Comparison of ENCODE assay signal across 8 cellular contexts in the genomic region with DNA sequence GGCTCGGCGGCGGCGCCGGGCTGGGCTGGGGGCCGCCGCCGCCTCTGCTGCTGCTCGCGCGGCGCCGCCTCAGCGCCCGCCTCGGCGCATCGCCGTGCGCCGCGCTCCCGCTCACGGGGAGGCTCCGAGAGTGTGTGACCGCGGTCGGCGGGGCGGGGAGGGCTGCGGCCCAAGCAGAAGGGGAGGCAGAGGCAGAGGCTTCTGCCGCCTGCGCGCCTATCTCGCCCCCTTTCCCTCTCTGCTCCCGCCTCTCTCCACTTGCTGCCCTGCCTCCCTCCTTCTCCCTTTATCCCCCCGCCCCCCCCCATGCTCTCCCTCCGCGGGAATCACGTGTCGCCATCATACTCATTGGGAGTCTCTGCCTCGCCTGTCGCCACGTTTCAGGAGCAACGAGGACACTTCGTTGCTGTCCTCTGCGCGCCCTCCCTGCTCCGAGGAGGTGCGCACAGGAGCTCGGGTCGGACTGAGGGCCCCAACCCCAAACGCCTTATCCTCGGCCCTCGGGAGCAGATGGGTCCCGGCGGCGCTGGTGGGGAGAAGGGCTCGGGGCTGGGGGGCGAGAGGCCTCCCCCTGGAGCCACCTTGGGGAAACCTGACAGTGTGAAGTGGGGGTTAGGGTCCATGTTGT. TPM values are rescaled to one million over a fixed set of nuclear protein-coding genes. Genes with fewer than 3 reads are reported as not detected.
DNase-seq lines count a peak whose midpoint lies in the region; ATAC-seq and TF ChIP-seq lines count a peak whose summit lies in the region.

A gene with protein sequence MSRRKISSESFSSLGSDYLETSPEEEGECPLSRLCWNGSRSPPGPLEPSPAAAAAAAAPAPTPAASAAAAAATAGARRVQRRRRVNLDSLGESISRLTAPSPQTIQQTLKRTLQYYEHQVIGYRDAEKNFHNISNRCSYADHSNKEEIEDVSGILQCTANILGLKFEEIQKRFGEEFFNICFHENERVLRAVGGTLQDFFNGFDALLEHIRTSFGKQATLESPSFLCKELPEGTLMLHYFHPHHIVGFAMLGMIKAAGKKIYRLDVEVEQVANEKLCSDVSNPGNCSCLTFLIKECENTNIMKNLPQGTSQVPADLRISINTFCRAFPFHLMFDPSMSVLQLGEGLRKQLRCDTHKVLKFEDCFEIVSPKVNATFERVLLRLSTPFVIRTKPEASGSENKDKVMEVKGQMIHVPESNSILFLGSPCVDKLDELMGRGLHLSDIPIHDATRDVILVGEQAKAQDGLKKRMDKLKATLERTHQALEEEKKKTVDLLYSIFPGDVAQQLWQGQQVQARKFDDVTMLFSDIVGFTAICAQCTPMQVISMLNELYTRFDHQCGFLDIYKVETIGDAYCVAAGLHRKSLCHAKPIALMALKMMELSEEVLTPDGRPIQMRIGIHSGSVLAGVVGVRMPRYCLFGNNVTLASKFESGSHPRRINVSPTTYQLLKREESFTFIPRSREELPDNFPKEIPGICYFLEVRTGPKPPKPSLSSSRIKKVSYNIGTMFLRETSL (minus strand): TSS at position 203 of the 628 bp plus-strand sequence. CDS start 421 bp downstream, outside the sequence.

- no peaks in the 10 kb centered on the region for H3F3A ChIP-seq in smooth muscle cell (ENCODE audit: low read depth)

- peaks cover 4% of the 10 kb centered on the region for H4K20me1 ChIP-seq in smooth muscle cell (ENCODE audit: low read depth)

- H3K27ac ChIP-seq in HUES64 (ENCODE audit: low read depth, low read length) (no peak within 1 kb of the TSS), ascending aorta (no peak within 1 kb of the TSS), smooth muscle cell (ENCODE audit: low read depth) (no peak within 1 kb of the TSS)

- H3K36me3 ChIP-seq in HUES64 (ENCODE audit: insufficient read depth, low read length) (no peaks in the 10 kb centered on the region), ascending aorta (no peaks in the 10 kb centered on the region), smooth muscle cell (ENCODE audit: low read depth) (no peaks in the 10 kb centered on the region)

- H3K27me3 ChIP-seq in HUES64 (ENCODE audit: insufficient read depth, low read length) (peaks cover 45% of the 10 kb centered on the region), ascending aorta (peaks cover 4% of the 10 kb centered on the region), smooth muscle cell (ENCODE audit: low read depth) (peaks cover 56% of the 10 kb centered on the region)

- intact Hi-C loops in ascending aorta (cut with DNase I), result no loop called here

- no peaks in the 10 kb centered on the region for H3K9me3 ChIP-seq in HUES64 (ENCODE audit: insufficient read depth, low read depth, low read length)
- H3K9me3 ChIP-seq in ascending aorta, result no peaks in the 10 kb centered on the region
- H3K9me3 ChIP-seq in smooth muscle cell (replicated peaks; ENCODE audit: low read depth), result no peaks in the 10 kb centered on the region

- TF ChIP-seq CTCF in ascending aorta (IDR thresholded peaks at IDR 0.05) (no peak), smooth muscle cell (IDR thresholded peaks at IDR 0.05; ENCODE audit: borderline replicate concordance, insufficient read depth, poor library complexity, severe bottlenecking) (no peak)

- H2AFZ ChIP-seq in smooth muscle cell (ENCODE audit: low read depth), result peak within 1 kb of the TSS; percentile 63

- H3K9ac ChIP-seq in HUES64 (ENCODE audit: low read depth, low read length), result peak within 1 kb of the TSS; percentile 60
- no peak within 1 kb of the TSS for H3K9ac ChIP-seq in smooth muscle cell (ENCODE audit: low read depth)

- H3K4me1 ChIP-seq in HUES64 (ENCODE audit: insufficient read depth, low read length) (no peaks in the 10 kb centered on the region), ascending aorta (no peaks in the 10 kb centered on the region), smooth muscle cell (ENCODE audit: low read depth) (no peaks in the 10 kb centered on the region)

- DNase-seq in EH (ENCODE audit: low read depth) (peak; percentile 23), ascending aorta (ENCODE audit: low spot score in 2 of 2) (no peak), smooth muscle cell (lab: John Stamatoyannopoulos, UW; ENCODE audit: unreplicated experiment) (peak; percentile 26), OCI-M1 (lab: John Stamatoyannopoulos, UW) (no peak)

- H3K4me3 ChIP-seq in HUES64 (ENCODE audit: low read length) (peak within 1 kb of the TSS; percentile 59), ascending aorta (peak within 1 kb of the TSS; percentile 60 to 64), iPS-11a (ENCODE audit: low read depth, low read length) (peak within 1 kb of the TSS; percentile 44), smooth muscle cell (peak within 1 kb of the TSS; percentile 67)

- WGBS in HUES64, result under 1% methylated on average over 60 of the region's 60 CpGs
- 3% methylated on average over 30 of the region's 60 CpGs for WGBS in smooth muscle cell (ENCODE audit: low lambda C conversion rate)

- peak; percentile 30 for ATAC-seq in GM21390 (IDR thresholded peaks at IDR 0.05; ENCODE audit: unreplicated experiment)
- ATAC-seq in GM18870 (IDR thresholded peaks at IDR 0.05; ENCODE audit: unreplicated experiment), result no peak

- H3K79me2 ChIP-seq in smooth muscle cell (ENCODE audit: low read depth), result no peaks in the 10 kb centered on the region

- H3K4me2 ChIP-seq in smooth muscle cell, result peak within 1 kb of the TSS; percentile 94

RNA-seq across cellular contexts. Expression of the gene that starts here (rescaled TPM):
- 0.55 TPM for polyA plus RNA-seq in HUES64 (2013, experiment 1 of 2)
- polyA plus RNA-seq in HUES64 (2013, experiment 2 of 2), result 0.51 TPM
- total RNA-seq in ascending aorta, result 5.6 TPM
- total RNA-seq in smooth muscle cell, result 1.1 and 1.6 TPM in 2 replicates
- polyA plus RNA-seq in smooth muscle cell, result 0.08 and 0.18 TPM in 2 replicates

Comparison
In these comparisons a context has a peak if more than half of its experiments do, and no peak if none do; other contexts are left out.
1. DNase-seq: peak in EH (single experiment) and smooth muscle cell (single experiment); none in ascending aorta (0 of 2) and OCI-M1 (single experiment).
2. Peak in every context shown above with its lines, with median percentiles within 50 percentile points of each other: H3K4me3 ChIP-seq.